ENCODE assay signal across 13 cellular contexts in the genomic region with DNA sequence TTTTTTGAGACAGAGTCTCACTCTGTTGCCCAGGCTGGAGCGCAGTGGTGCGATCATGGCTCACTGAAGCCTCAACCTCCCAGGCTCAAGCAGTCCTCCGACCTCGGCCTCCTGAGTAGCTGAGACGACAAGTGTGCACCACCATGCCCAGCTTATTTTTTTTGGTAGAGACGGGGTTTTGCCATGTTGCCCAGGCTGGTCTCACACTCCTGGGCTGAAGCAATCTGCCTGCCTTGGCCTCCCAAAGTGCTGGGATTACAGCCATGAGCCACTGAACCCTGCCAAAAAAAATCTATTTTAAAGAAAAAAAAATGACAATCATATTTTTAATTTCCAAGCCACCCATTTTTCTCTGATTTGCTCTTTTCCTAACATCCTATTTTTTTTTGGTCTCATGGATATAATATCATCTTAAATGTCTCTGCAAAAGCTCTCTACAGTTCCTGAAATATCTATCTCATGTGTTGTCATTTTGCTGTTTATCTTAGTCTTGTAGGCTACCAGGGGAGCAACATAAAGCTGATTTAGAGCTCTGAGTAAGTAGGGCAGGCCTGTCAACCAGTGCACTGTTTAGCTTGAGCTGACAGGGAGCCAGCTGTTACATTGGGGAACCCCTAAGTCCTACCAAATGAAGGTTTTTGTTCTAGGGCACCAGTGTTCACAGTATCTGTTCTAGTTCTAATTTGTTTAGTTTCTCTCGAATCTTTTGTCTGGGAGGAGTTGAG.
"Had no signal": no experiment of that assay in that cellular context is flagged by ENCODE, and none has a peak within 500 bp of the region (broad histone marks: within the 10 kb centered on the region; RNA-seq: fewer than 3 reads in every experiment).

No MANE protein-coding gene starts in this region.

- ATAC-seq: activated naive CD4-positive, alpha-beta T cell treated with anti-CD3 and anti-CD28 coated beads, Interleukin-2, amount 50 U/mL, for 72 hours; pancreas had no signal

- H3K9me3 ChIP-seq: ascending aorta, pancreas, stomach, thyroid gland had no signal

- DNase-seq: activated CD4-positive, alpha-beta T cell treated with anti-CD3 and anti-CD28 coated beads, Interleukin-2, amount 50 U/mL, for 4 hours; activated CD4-positive, CD25-positive, alpha-beta regulatory T cell treated with anti-CD3 and anti-CD28 coated beads, Interleukin-2, amount 50 U/mL, for 72 hours; activated effector memory CD4-positive, alpha-beta T cell treated with Interleukin-2 at 50 U/mL for 16 hours; activated T-cell treated with anti-CD3 and anti-CD28 coated beads, Interleukin-2, amount 50 U/mL, for 24 hours; effector memory CD4-positive, alpha-beta T cell; hippocampal formation; kidney glomerular epithelial cell; pancreas; stimulated activated CD4-positive, alpha-beta T cell treated with anti-CD3 and anti-CD28 coated beads, Interleukin-4, amount 100 ng/mL, for 24 hours; stomach; thyroid gland had no signal

- FAIRE-seq: pancreas had no signal

- H3K4me1 ChIP-seq: ascending aorta, pancreas, stomach, thyroid gland had no signal

- H3K27ac ChIP-seq: ascending aorta, pancreas, stomach, thyroid gland had no signal

- H3K4me3 ChIP-seq: ascending aorta, pancreas, stomach, thyroid gland had no signal

- H3K27me3 ChIP-seq: ascending aorta, pancreas, stomach, thyroid gland had no signal

- H3K36me3 ChIP-seq: ascending aorta, pancreas, stomach, thyroid gland had no signal
